19 cellular contexts compared by ENCODE assay signal in genomic region chr2:240351826-240352426, GRCh38.
A peak's percentile ranks its signal among the peaks of the same experiment; 100 is the strongest.
DNase-seq lines count a peak whose midpoint lies in the region; ATAC-seq and TF ChIP-seq lines count a peak whose summit lies in the region.
"Had no signal": no experiment of that assay in that cellular context is flagged by ENCODE, and none has a peak within 500 bp of the region (broad histone marks: within the 10 kb centered on the region; RNA-seq: fewer than 3 reads in every experiment).

No MANE protein-coding gene starts in this region.

- no peaks in the 10 kb centered on the region for H3K79me2 ChIP-seq in SK-N-SH (ENCODE audit: insufficient read depth)

- peak overlapping the region in 1 of 2 experiments; percentile 82; a peak in 2 of 4 replicates for H3K27ac ChIP-seq in SK-N-SH (ENCODE audit: low read depth in 2 of 2, low read length in 1 of 2)
- H3K27ac ChIP-seq: esophagus muscularis mucosa, skin epidermis, tibial artery had no signal

- H3K9me3 ChIP-seq in SK-N-SH = no peaks in the 10 kb centered on the region
- H3K9me3 ChIP-seq: esophagus muscularis mucosa, heart right ventricle, tibial artery had no signal

- no peaks in the 10 kb centered on the region for H3K36me3 ChIP-seq in SK-N-SH (replicated peaks in 1 of 2; ENCODE audit: control insufficient read depth in 1 of 2, insufficient read depth in 2 of 2, low read length in 1 of 2)
- H3K36me3 ChIP-seq: esophagus muscularis mucosa, heart right ventricle, tibial artery had no signal

- no peak for ATAC-seq in GM18517 (IDR thresholded peaks at IDR 0.05; ENCODE audit: unreplicated experiment)
- no peak for ATAC-seq in GM19324 (IDR thresholded peaks at IDR 0.05; ENCODE audit: low FRiP score, unreplicated experiment)

- CTCF ChIA-PET in SK-N-SH (lab: Yijun Ruan, JAX) = interaction anchor here (1.1 to 2.6 kb wide), 7 partner anchors 82 to 291 kb away, joined by 3 to 12 read pairs (median 5); no protein-coding TSS in a partner anchor

- H3K9me2 ChIP-seq in SK-N-SH = no peaks in the 10 kb centered on the region

- H3F3A ChIP-seq in SK-N-SH (replicated peaks; ENCODE audit: insufficient read depth) = no peaks in the 10 kb centered on the region

- H3K4me3 ChIP-seq in SK-N-SH (ENCODE audit: low read depth in 2 of 2, low read length in 1 of 2) = no peak overlapping the region
- H3K4me3 ChIP-seq: esophagus muscularis mucosa, heart right ventricle, skin epidermis, tibial artery had no signal

- H3K27me3 ChIP-seq in SK-N-SH (ENCODE audit: insufficient read depth) = no peaks in the 10 kb centered on the region

- peak; percentile 45 for DNase-seq in HK-2 (ENCODE audit: unreplicated experiment)
- DNase-seq in NCI-H2029 (lab: John Stamatoyannopoulos, UW) = peak; percentile 70
- peak; percentile 86 for DNase-seq in SK-N-SH
- DNase-seq in posterior vena cava (ENCODE audit: low spot score) = peak; percentile 71
- DNase-seq in activated CD8-positive, alpha-beta memory T cell treated with anti-CD3 and anti-CD28 coated beads, Interleukin-2, amount 50 U/mL, for 48 hours = no peak
- DNase-seq: activated CD4-positive, CD25-positive, alpha-beta regulatory T cell treated with anti-CD3 and anti-CD28 coated beads, Interleukin-2, amount 50 U/mL, for 72 hours; activated naive CD4-positive, alpha-beta T cell; CD4-positive, CD25-positive, alpha-beta regulatory T cell; EL; H7; heart right ventricle; kidney; NCI-H82; nucleus accumbens had no signal

- 0 out of 2 replicates have a peak, but pooled peaks have one; percentile 2 for TF ChIP-seq RAD21 in SK-N-SH (IDR thresholded peaks at IDR 0.05; ENCODE audit: low read length)

- POLR2A ChIA-PET in SK-N-SH (lab: Yijun Ruan, JAX) = interaction anchor here (0.5 to 1.1 kb wide), 2 partner anchors 84 to 146 kb away, joined by 4 read pairs; no protein-coding TSS in a partner anchor

- no peak overlapping the region for H3K4me2 ChIP-seq in SK-N-SH

- peaks cover 0 to 45% of the 10 kb centered on the region in 2 experiments; a peak in 2 of 4 replicates for H3K4me1 ChIP-seq in SK-N-SH (ENCODE audit: control insufficient read depth in 1 of 2, insufficient read depth in 2 of 2, low read depth in 1 of 2, low read length in 1 of 2)

- H4K20me1 ChIP-seq in SK-N-SH (ENCODE audit: insufficient read depth) = no peaks in the 10 kb centered on the region

- TF ChIP-seq CTCF in SK-N-SH (IDR thresholded peaks at IDR 0.05) = no peak

- 26% methylated on average over 9 of the region's 14 CpGs for WGBS in SK-N-SH (ENCODE audit: low lambda C conversion rate)

- intact Hi-C loops in posterior vena cava (cut with DNase I) = no loop called here

- TF ChIP-seq EP300 in SK-N-SH (IDR thresholded peaks at IDR 0.05; ENCODE audit: borderline replicate concordance in 1 of 2, low read depth in 1 of 2, low read length in 1 of 2) = peak in 1 of 2 experiments; percentile 78; a peak in 2 of 4 replicates

- no peak overlapping the region for H2AFZ ChIP-seq in SK-N-SH (ENCODE audit: low read depth)

- no peak overlapping the region for H3K9ac ChIP-seq in SK-N-SH

TF ChIP-seq in SK-N-SH, 30 proteins besides CTCF, POLR2A, EP300 and RAD21:
- no peak for TF ChIP-seq FOXM1 (IDR thresholded peaks at IDR 0.05; ENCODE audit: low read depth)
- TF ChIP-seq JUND (IDR thresholded peaks at IDR 0.05) = no peak
- peak; percentile 60 for TF ChIP-seq CHD2 (IDR thresholded peaks at IDR 0.05; ENCODE audit: low read length, partially characterized antibody)
- peak; percentile 65 for TF ChIP-seq GATA2 (CRISPR knock-in tag; IDR thresholded peaks at IDR 0.05)
- TF ChIP-seq FOXJ3 (CRISPR knock-in tag; IDR thresholded peaks at IDR 0.05) = peak; percentile 89
- TF ChIP-seq RCOR1 (IDR thresholded peaks at IDR 0.05; ENCODE audit: low read length) = peak; percentile 81; the same call in 1 of the 2 replicates
- 0 out of 2 replicates have a peak, but pooled peaks have one; percentile 15 for TF ChIP-seq NFIC (IDR thresholded peaks at IDR 0.05; ENCODE audit: borderline replicate concordance)
TF ChIP-seq in SK-N-SH: peak in this region for 5.
